ENCODE assay signal across 15 cellular contexts in genomic region chr7:2811476-2812118, GRCh38. TPM values are rescaled to one million over a fixed set of nuclear protein-coding genes. Genes with fewer than 3 reads are reported as not detected.
DNase-seq lines count a peak whose midpoint lies in the region; TF ChIP-seq lines count a peak whose summit lies in the region.
"Had no signal": no experiment of that assay in that cellular context is flagged by ENCODE, and none has a peak within 500 bp of the region (broad histone marks: within the 10 kb centered on the region; RNA-seq: fewer than 3 reads in every experiment).

No MANE protein-coding gene starts in this region.

- peaks cover 6 to 20% (median 10%) of the 10 kb centered on the region in 4 donors for H3K4me1 ChIP-seq in liver (ENCODE audit: control insufficient read depth in 4 of 4, insufficient read depth in 4 of 4, low read length in 3 of 4)

- H3K4me1 Mint-ChIP-seq in dendritic cell treated with granulocyte-macrophage colony-stimulating factor and Interleukin-4, amounts not matched to agents 40 ng/mL and 50 ng/mL, for 4 days (ENCODE audit: low read depth): peaks cover 81% of the 10 kb centered on the region
- peaks cover 28% of the 10 kb centered on the region for H3K4me1 Mint-ChIP-seq in mesothelial cell of epicardium

- DNase-seq in MV-4-11 (lab: John Stamatoyannopoulos, UW) (peak; percentile 53), stromal cell of bone marrow (ENCODE audit: low read depth) (peak; percentile 45), SW480 (ENCODE audit: low spot score) (no peak), mesothelial cell of epicardium (ENCODE audit: low spot score in 2 of 2, unreplicated experiment in 2 of 2) (no peak), DMS114 treated with DMSO at 0.1 percent for 48 hours (lab: John Stamatoyannopoulos, UW; ENCODE audit: unreplicated experiment) (no peak)
- DNase-seq in activated naive CD4-positive, alpha-beta T cell treated with Interleukin-2 at 50 U/mL for 16 hours: no peak
- DNase-seq: activated T-cell treated with anti-CD3 and anti-CD28 coated beads, Interleukin-2, amount 50 U/mL, for 4 hours; DMS79; effector memory CD8-positive, alpha-beta T cell; HFFc6; NCI-H2171; stimulated activated CD4-positive, alpha-beta T cell treated with anti-CD3 and anti-CD28 coated beads, Interleukin-4, amount 100 ng/mL, for 4 hours; T-helper 1 cell had no signal

- H3K9me3 ChIP-seq in liver (ENCODE audit: control insufficient read depth in 4 of 4, low read length in 3 of 4): no peaks in the 10 kb centered on the region

- H3K36me3 ChIP-seq in liver (ENCODE audit: control insufficient read depth in 4 of 4, insufficient read depth in 3 of 4, low read depth in 1 of 4, low read length in 3 of 4): no peaks in the 10 kb centered on the region

- intact Hi-C loops in dendritic cell treated with granulocyte-macrophage colony-stimulating factor and Interleukin-4, amounts not matched to agents 40 ng/mL and 50 ng/mL, for 4 days (cut with micrococcal nuclease): no loop called here

- H3K4me3 Mint-ChIP-seq in dendritic cell treated with granulocyte-macrophage colony-stimulating factor and Interleukin-4, amounts not matched to agents 40 ng/mL and 50 ng/mL, for 4 days: peak overlapping the region; percentile 37
- H3K4me3 Mint-ChIP-seq in mesothelial cell of epicardium: no peak overlapping the region
- H3K4me3 Mint-ChIP-seq: activated T-cell treated with anti-CD3 and anti-CD28 coated beads, Interleukin-2, amount 50 U/mL, for 4 hours; effector memory CD8-positive, alpha-beta T cell; HFFc6 had no signal

- peak overlapping the region; percentile 30 to 63 (median 53) for H3K4me3 ChIP-seq in liver (ENCODE audit: low read depth in 1 of 3, low read length in 3 of 3)

- peak overlapping the region; percentile 11 to 45 for H3K9ac ChIP-seq in liver (ENCODE audit: low read depth in 1 of 2, low read length in 2 of 2)

- no peaks in the 10 kb centered on the region for H3K27me3 Mint-ChIP-seq in dendritic cell treated with granulocyte-macrophage colony-stimulating factor and Interleukin-4, amounts not matched to agents 40 ng/mL and 50 ng/mL, for 4 days
- no peaks in the 10 kb centered on the region for H3K27me3 Mint-ChIP-seq in mesothelial cell of epicardium (ENCODE audit: low read depth)
- H3K27me3 Mint-ChIP-seq: effector memory CD8-positive, alpha-beta T cell had no signal

- H3K36me3 Mint-ChIP-seq in dendritic cell treated with granulocyte-macrophage colony-stimulating factor and Interleukin-4, amounts not matched to agents 40 ng/mL and 50 ng/mL, for 4 days (ENCODE audit: low read depth): peaks cover 28% of the 10 kb centered on the region
- H3K36me3 Mint-ChIP-seq in mesothelial cell of epicardium: peaks cover 9% of the 10 kb centered on the region

- WGBS in liver: 41% methylated on average over 19 of the region's 19 CpGs

- peak overlapping the region; percentile 75 to 84 for H3K27ac ChIP-seq in liver (ENCODE audit: low read depth in 1 of 2, low read length in 2 of 2)

- H3K27me3 ChIP-seq in liver (ENCODE audit: control insufficient read depth in 4 of 4, insufficient read depth in 4 of 4, low read length in 3 of 4): no peaks in the 10 kb centered on the region

- H3K9me3 Mint-ChIP-seq in dendritic cell treated with granulocyte-macrophage colony-stimulating factor and Interleukin-4, amounts not matched to agents 40 ng/mL and 50 ng/mL, for 4 days: no peaks in the 10 kb centered on the region
- H3K9me3 Mint-ChIP-seq in mesothelial cell of epicardium: no peaks in the 10 kb centered on the region
- H3K9me3 Mint-ChIP-seq: activated T-cell treated with anti-CD3 and anti-CD28 coated beads, Interleukin-2, amount 50 U/mL, for 4 hours; effector memory CD8-positive, alpha-beta T cell; HFFc6 had no signal

- peak overlapping the region; percentile 36 for H3K27ac Mint-ChIP-seq in dendritic cell treated with granulocyte-macrophage colony-stimulating factor and Interleukin-4, amounts not matched to agents 40 ng/mL and 50 ng/mL, for 4 days
- H3K27ac Mint-ChIP-seq in mesothelial cell of epicardium: no peak overlapping the region

- TF ChIP-seq CTCF in liver (IDR thresholded peaks at IDR 0.05; ENCODE audit: low read depth, low read length, missing input control) (no peak), mesothelial cell of epicardium (IDR thresholded peaks at IDR 0.05; ENCODE audit: unreplicated experiment) (no peak)

- peak; percentile 12 to 31 for TF ChIP-seq RAD21 in liver (IDR thresholded peaks at IDR 0.05)

TF ChIP-seq in liver, 16 proteins besides CTCF, POLR2A, EP300 and RAD21:
- TF ChIP-seq HNF4A (conservative IDR thresholded peaks at IDR 0.05) (peak; percentile 47 to 60), TAF1 (conservative IDR thresholded peaks at IDR 0.05) (peak; percentile 65), NR2F2 (IDR thresholded peaks at IDR 0.05) (no peak), GABPA (IDR thresholded peaks at IDR 0.05 in 1 of 2, conservative IDR thresholded peaks at IDR 0.05 in 1 of 2) (peak in 1 of 2 donors; percentile 11), EGR1 (IDR thresholded peaks at IDR 0.05; ENCODE audit: low read depth in 2 of 2) (peak in 1 of 2 donors; percentile 27), FOXA2 (IDR thresholded peaks at IDR 0.05) (no peak), JUND (IDR thresholded peaks at IDR 0.05) (peak in 1 of 2 donors; percentile 60), YY1 (IDR thresholded peaks at IDR 0.05) (peak; percentile 89), ATF3 (IDR thresholded peaks at IDR 0.05) (no peak), RXRA (IDR thresholded peaks at IDR 0.05) (peak in 1 of 2 donors; percentile 61), MAX (IDR thresholded peaks at IDR 0.05) (peak; percentile 70), FOXA1 (IDR thresholded peaks at IDR 0.05) (no peak), SP1 (IDR thresholded peaks at IDR 0.05) (peak; percentile 53), REST (IDR thresholded peaks at IDR 0.05) (peak; percentile 93), ZBTB33 (IDR thresholded peaks at IDR 0.05) (peak; percentile 41), HNF4G (IDR thresholded peaks at IDR 0.05) (no peak)

RNA-seq across cellular contexts. Expression of gene GNA12, which starts 32.5 kb away (rescaled TPM):
- total RNA-seq in liver (10 to 100 TPM; 10.9 to 19.0 TPM), mesothelial cell of epicardium (54.8 to 57.1 TPM (median 57.1 TPM) in 3 replicates)
- polyA plus RNA-seq in liver: 10 to 100 TPM in 1 of 2 donors, 1 to 10 TPM in 1; 3.7 to 11.6 TPM

Comparison
In these comparisons a context has a peak if more than half of its experiments do, and no peak if none do; other contexts are left out.
1. DNase-seq: peak in MV-4-11 (single experiment) and stromal cell of bone marrow (single experiment); none in SW480 (single experiment), mesothelial cell of epicardium (0 of 2), activated naive CD4-positive, alpha-beta T cell treated with Interleukin-2 at 50 U/mL for 16 hours (single experiment) and DMS114 treated with DMSO at 0.1 percent for 48 hours (single experiment).